Comparison of ENCODE assay signal across 7 cellular contexts in the genomic region with DNA sequence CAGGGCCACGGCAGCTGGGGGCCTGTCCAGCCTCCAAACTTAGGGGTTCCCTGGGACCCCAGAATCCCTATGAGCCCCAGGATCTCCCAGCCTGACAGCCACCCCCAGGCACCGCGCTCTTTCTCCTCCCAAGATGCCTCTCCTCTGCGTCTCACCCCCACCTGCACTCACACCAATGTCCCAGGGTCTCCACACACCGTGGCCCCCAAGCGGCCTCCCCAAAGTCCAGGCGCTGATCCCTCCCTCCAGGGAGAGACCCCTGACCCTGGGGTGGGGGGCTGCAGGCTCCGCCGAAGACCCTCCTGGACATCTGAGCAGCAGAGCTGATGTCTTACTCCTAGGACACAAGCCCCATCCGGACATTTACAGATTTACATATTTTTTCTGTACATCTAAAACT.
DNase-seq lines count a peak whose midpoint lies in the region; ATAC-seq and TF ChIP-seq lines count a peak whose summit lies in the region.
"Not testable (repeated sequence)": the region's sequence is repeated elsewhere in the genome, so short reads cannot be mapped to it uniquely, and the experiment has no call there.

No MANE protein-coding gene starts in this region.

- H3K79me1 ChIP-seq in neuronal stem cell (ENCODE audit: low read depth, low read length), result not testable (repeated sequence)

- TF ChIP-seq EP300 in SK-N-SH (IDR thresholded peaks at IDR 0.05; ENCODE audit: borderline replicate concordance in 1 of 2, low read depth in 1 of 2, low read length in 1 of 2), result not testable (repeated sequence)

- WGBS in SK-N-SH (ENCODE audit: low lambda C conversion rate), result 89% methylated on average over 9 of the region's 10 CpGs
- 47% methylated on average over 8 of the region's 10 CpGs for WGBS in mammary epithelial cell (ENCODE audit: low coverage, missing lambda C conversion rate)
- no CpG with 5 or more reads among the region's 10 CpGs for WGBS in neuronal stem cell (ENCODE audit: extremely low coverage in 2 of 2, insufficient read length in 2 of 2, insufficient replicate concordance in 1 of 2), 2 donors
- WGBS in smooth muscle cell (ENCODE audit: low lambda C conversion rate), result 88% methylated on average over 10 of the region's 10 CpGs

- H3K9me2 ChIP-seq in GM23338 (ENCODE audit: insufficient read depth); SK-N-SH: not testable (repeated sequence)

- BruUV-seq in mammary epithelial cell (replicated peaks; lab: Mats Ljungman, UMichigan), result not testable (repeated sequence)

- peaks cover 18% of the 10 kb centered on the region for H3K27me3 Mint-ChIP-seq in GM23338 (ENCODE audit: insufficient read depth, low read depth, poor library complexity)
- H3K27me3 Mint-ChIP-seq in nephron (ENCODE audit: low read depth), result peaks cover 13% of the 10 kb centered on the region

- H3K4me1 Mint-ChIP-seq in GM23338 (peaks cover 29% of the 10 kb centered on the region), nephron (peaks cover 29% of the 10 kb centered on the region)

- POLR2A ChIA-PET in SK-N-SH (lab: Yijun Ruan, JAX), result not testable (repeated sequence)

- not testable (repeated sequence) for H2BK15ac ChIP-seq in neuronal stem cell (ENCODE audit: low read length)

- H3K18ac ChIP-seq in neuronal stem cell (ENCODE audit: low read length), result peak overlapping the region; percentile 27

- not testable (repeated sequence) for H3K79me2 ChIP-seq in GM23338 (replicated peaks; ENCODE audit: insufficient read depth); SK-N-SH (ENCODE audit: insufficient read depth); mammary epithelial cell (ENCODE audit: insufficient read depth, low read length); smooth muscle cell (ENCODE audit: low read depth)

- H2BK12ac ChIP-seq in neuronal stem cell (ENCODE audit: low read length), result not testable (repeated sequence)

- not testable (repeated sequence) for H3K4me1 ChIP-seq in GM23338 (ENCODE audit: insufficient read depth); mammary epithelial cell (ENCODE audit: insufficient read depth, low read length); foreskin keratinocyte; neuronal stem cell (ENCODE audit: control insufficient read depth in 2 of 2, insufficient read depth in 1 of 2, low read depth in 1 of 2, low read length in 2 of 2)
- H3K4me1 ChIP-seq in SK-N-SH (ENCODE audit: control insufficient read depth in 1 of 2, insufficient read depth in 2 of 2, low read depth in 1 of 2, low read length in 1 of 2) (peaks cover 0 to 25% of the 10 kb centered on the region in 2 experiments; a peak in 1 of 4 replicates), smooth muscle cell (ENCODE audit: low read depth) (peaks cover 11% of the 10 kb centered on the region)

- H3K27ac ChIP-seq in GM23338 (ENCODE audit: low read depth); SK-N-SH (ENCODE audit: low read depth in 2 of 2, low read length in 1 of 2); mammary epithelial cell (ENCODE audit: insufficient read depth, low read depth, low read length); foreskin keratinocyte; neuronal stem cell (replicated peaks; ENCODE audit: low read length): not testable (repeated sequence)
- peak overlapping the region; percentile 15 for H3K27ac ChIP-seq in smooth muscle cell (ENCODE audit: low read depth)

- peak overlapping the region; percentile 62 for H3K4me2 ChIP-seq in GM23338
- H3K4me2 ChIP-seq in SK-N-SH; mammary epithelial cell (ENCODE audit: insufficient read depth, low read depth, low read length); neuronal stem cell (ENCODE audit: insufficient read depth, low read length, poor library complexity, severe bottlenecking); smooth muscle cell: not testable (repeated sequence)

- H3K4me3 Mint-ChIP-seq in GM23338 (peak overlapping the region; percentile 42), nephron (peak overlapping the region in 2 of 3 experiments; percentile 21 to 41)

- dilution Hi-C loops in mammary epithelial cell (cut with HindIII; ENCODE audit: low sequenced_read_pairs), result not testable (repeated sequence)

- H3K4me3 ChIP-seq in GM23338, result peak overlapping the region; percentile 26; the same call in 1 of the 2 replicates
- H3K4me3 ChIP-seq in SK-N-SH (ENCODE audit: low read depth in 2 of 2, low read length in 1 of 2); mammary epithelial cell (replicated peaks in 1 of 3; ENCODE audit: insufficient read depth in 1 of 3, low read depth in 2 of 3, low read length in 3 of 3); neuronal stem cell (ENCODE audit: low read length in 2 of 2); smooth muscle cell: not testable (repeated sequence)

- H3K9me3 Mint-ChIP-seq in GM23338 (peaks cover 25% of the 10 kb centered on the region), nephron (peaks cover 19% of the 10 kb centered on the region)

- ATAC-seq in GM23338, result peak; percentile 36
- ATAC-seq in foreskin keratinocyte, result peak; percentile 8

- CTCF ChIA-PET in SK-N-SH (lab: Yijun Ruan, JAX); mammary epithelial cell (lab: Charles Lee; ENCODE audit: low non-redundant PET): not testable (repeated sequence)

- intact Hi-C loops in mammary epithelial cell (cut with micrococcal nuclease), result not testable (repeated sequence)

- peak overlapping the region; percentile 31; the same call in 1 of the 2 replicates for H3K27ac Mint-ChIP-seq in GM23338
- peak overlapping the region; percentile 32 to 86 (median 68) for H3K27ac Mint-ChIP-seq in nephron

- not testable (repeated sequence) for H2BK120ac ChIP-seq in neuronal stem cell (ENCODE audit: low read depth, low read length)

- H2AK5ac ChIP-seq in neuronal stem cell (ENCODE audit: low read depth, low read length), result not testable (repeated sequence)

- H3F3A ChIP-seq in GM23338 (replicated peaks; ENCODE audit: low read depth); SK-N-SH (replicated peaks; ENCODE audit: insufficient read depth); smooth muscle cell (ENCODE audit: low read depth): not testable (repeated sequence)

- not testable (repeated sequence) for H3K9ac ChIP-seq in SK-N-SH; mammary epithelial cell (ENCODE audit: insufficient read depth, low read length); neuronal stem cell (ENCODE audit: low read depth, low read length, poor library complexity); smooth muscle cell (ENCODE audit: low read depth)

- H3K23ac ChIP-seq in neuronal stem cell (ENCODE audit: low read depth, low read length, poor library complexity), result not testable (repeated sequence)

- peaks cover 22% of the 10 kb centered on the region; the same call in 2 of the 3 replicates for H3K36me3 Mint-ChIP-seq in GM23338 (ENCODE audit: low read depth)
- not testable (repeated sequence) for H3K36me3 Mint-ChIP-seq in nephron (ENCODE audit: low read depth)

- H3K14ac ChIP-seq in neuronal stem cell (ENCODE audit: low read length), result not testable (repeated sequence)

- TF ChIP-seq CTCF in GM23338 (conservative IDR thresholded peaks at IDR 0.05; ENCODE audit: low read depth in 2 of 2); SK-N-SH (IDR thresholded peaks at IDR 0.05); mammary epithelial cell (conservative IDR thresholded peaks at IDR 0.05 in 1 of 2, IDR thresholded peaks at IDR 0.05 in 1 of 2; ENCODE audit: extremely low read depth in 1 of 2, insufficient read depth in 1 of 2, low read depth in 1 of 2, low read length in 2 of 2); foreskin keratinocyte (conservative IDR thresholded peaks at IDR 0.05); nephron (IDR thresholded peaks at IDR 0.05; ENCODE audit: unreplicated experiment in 3 of 3); smooth muscle cell (IDR thresholded peaks at IDR 0.05; ENCODE audit: borderline replicate concordance, insufficient read depth, poor library complexity, severe bottlenecking): not testable (repeated sequence)

- not testable (repeated sequence) for H3K36me3 ChIP-seq in GM23338 (ENCODE audit: insufficient read depth); SK-N-SH (replicated peaks in 1 of 2; ENCODE audit: control insufficient read depth in 1 of 2, insufficient read depth in 2 of 2, low read length in 1 of 2); mammary epithelial cell (ENCODE audit: insufficient read depth, low read length); neuronal stem cell (replicated peaks in 1 of 2; ENCODE audit: control insufficient read depth in 2 of 2, insufficient read depth in 2 of 2, low read length in 2 of 2); smooth muscle cell (ENCODE audit: low read depth)

- not testable (repeated sequence) for H4K91ac ChIP-seq in neuronal stem cell (ENCODE audit: low read depth, low read length, poor library complexity)

- not testable (repeated sequence) for H4K20me1 ChIP-seq in GM23338 (replicated peaks; ENCODE audit: insufficient read depth); SK-N-SH (ENCODE audit: insufficient read depth); mammary epithelial cell (ENCODE audit: insufficient read depth, low read length); smooth muscle cell (ENCODE audit: low read depth)

- H3K4ac ChIP-seq in neuronal stem cell (ENCODE audit: low read length), result not testable (repeated sequence)

- H3K27me3 ChIP-seq in GM23338 (ENCODE audit: insufficient read depth); SK-N-SH (ENCODE audit: insufficient read depth); mammary epithelial cell (ENCODE audit: insufficient read depth, low read length); foreskin keratinocyte; neuronal stem cell (ENCODE audit: control insufficient read depth in 3 of 3, insufficient read depth in 3 of 3, low read depth in 1 of 3, low read length in 3 of 3); smooth muscle cell (ENCODE audit: low read depth): not testable (repeated sequence)

- H2AFZ ChIP-seq in GM23338; SK-N-SH (ENCODE audit: low read depth); smooth muscle cell (ENCODE audit: low read depth): not testable (repeated sequence)
- peak overlapping the region; percentile 48 for H2AFZ ChIP-seq in mammary epithelial cell (ENCODE audit: low read depth, low read length)
- peak overlapping the region; percentile 71 for H2AFZ ChIP-seq in neuronal stem cell (ENCODE audit: low read length)

- not testable (repeated sequence) for H2BK5ac ChIP-seq in neuronal stem cell (ENCODE audit: low read length)

- not testable (repeated sequence) for H4K8ac ChIP-seq in neuronal stem cell (ENCODE audit: low read depth, low read length)

- not testable (repeated sequence) for TF ChIP-seq RAD21 in SK-N-SH (IDR thresholded peaks at IDR 0.05; ENCODE audit: low read length)

- in situ Hi-C loops in mammary epithelial cell (cut with MboI; ENCODE audit: low sequenced_read_pairs in 2 of 2), result not testable (repeated sequence)

- not testable (repeated sequence) for DNase-seq in GM23338 (ENCODE audit: low spot score); mammary epithelial cell; foreskin keratinocyte; neuronal stem cell (ENCODE audit: low spot score); smooth muscle cell (lab: John Stamatoyannopoulos, UW; ENCODE audit: unreplicated experiment)
- peak; percentile 5 for DNase-seq in SK-N-SH

- H3K9me3 ChIP-seq in SK-N-SH; mammary epithelial cell (replicated peaks; ENCODE audit: insufficient read depth, low read length); neuronal stem cell (replicated peaks in 1 of 2; ENCODE audit: control insufficient read depth in 2 of 2, insufficient read depth in 1 of 2, low read depth in 1 of 2, low read length in 2 of 2); smooth muscle cell (replicated peaks; ENCODE audit: low read depth): not testable (repeated sequence)
